In the genomic region with DNA sequence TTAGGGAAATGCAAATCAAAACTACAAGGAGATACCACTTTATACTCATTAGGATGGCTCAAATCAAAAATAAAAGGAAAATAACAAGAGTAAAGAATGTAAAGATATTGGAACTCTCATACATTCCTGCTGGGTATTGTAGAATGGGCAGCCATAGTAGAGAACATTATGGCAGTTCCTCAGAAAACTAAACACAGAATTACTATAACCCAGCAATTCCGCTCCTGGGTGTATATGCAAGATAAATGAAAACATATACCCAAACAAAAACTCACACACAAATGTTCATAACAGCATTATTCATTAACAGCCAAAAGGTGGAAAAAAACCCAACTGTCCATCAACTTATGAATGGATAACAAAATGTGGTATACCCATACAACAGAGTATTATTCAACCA, we compare ENCODE assay signal across 28 cellular contexts.
"Had no signal": no experiment of that assay in that cellular context is flagged by ENCODE, and none has a peak within 500 bp of the region (broad histone marks: within the 10 kb centered on the region; RNA-seq: fewer than 3 reads in every experiment).

No MANE protein-coding gene starts in this region.

- H3K36me3 ChIP-seq: adrenal gland, brain microvascular endothelial cell, breast epithelium, cardiac muscle cell had no signal

- H3K4me1 ChIP-seq: body of pancreas, breast epithelium had no signal

- H3K9me3 ChIP-seq: adrenal gland, ascending aorta, body of pancreas, breast epithelium had no signal

- H3K4me3 ChIP-seq: adrenal gland, ascending aorta, body of pancreas, breast epithelium, cardiac muscle cell had no signal

- H3K27ac ChIP-seq: adrenal gland, ascending aorta, body of pancreas, brain microvascular endothelial cell, breast epithelium, cardiac muscle cell had no signal

- DNase-seq: activated effector memory CD4-positive, alpha-beta T cell treated with anti-CD3 and anti-CD28 coated beads, Interleukin-2, amount 50 U/mL, for 16 hours; activated effector memory CD4-positive, alpha-beta T cell treated with Interleukin-2 at 50 U/mL for 16 hours; activated gamma-delta T cell; activated gamma-delta T cell treated with Interleukin-2 at 50 U/mL for 16 hours; activated naive CD4-positive, alpha-beta T cell; activated naive CD4-positive, alpha-beta T cell treated with anti-CD3 and anti-CD28 coated beads for 36 hours; activated naive CD4-positive, alpha-beta T cell treated with anti-CD3 and anti-CD28 coated beads, Interleukin-2, amount 10 ng/mL, durations not matched to agents 7 days and 5 days; activated naive CD4-positive, alpha-beta T cell treated with anti-CD3 and anti-CD28 coated beads, Interleukin-2, amount 50 U/mL, for 16 hours; activated naive CD4-positive, alpha-beta T cell treated with Interleukin-2 at 50 U/mL for 16 hours; activated naive CD8-positive, alpha-beta T cell treated with anti-CD3 and anti-CD28 coated beads for 36 hours; activated naive CD8-positive, alpha-beta T cell treated with anti-CD3 and anti-CD28 coated beads, Interleukin-2, amount 10 ng/mL, durations not matched to agents 7 days and 5 days; activated naive CD8-positive, alpha-beta T cell treated with anti-CD3 and anti-CD28 coated beads, Interleukin-2, amount 50 U/mL, for 24 hours; activated T-cell treated with anti-CD3 and anti-CD28 coated beads, Interleukin-2, amount 50 U/mL, for 4 hours; activated T-cell treated with anti-CD3 and anti-CD28 coated beads, Interleukin-2, amount 50 U/mL, for 48 hours; activated T-cell treated with anti-CD3 and anti-CD28 coated beads, Interleukin-2, amount 50 U/mL, for 72 hours; adrenal gland; amniotic stem cell; amygdala; anterior cingulate cortex; aorta; body of pancreas; brain microvascular endothelial cell; caudate nucleus; central memory CD4-positive, alpha-beta T cell; cerebellar nuclear complex had no signal

- H3K27me3 ChIP-seq: adrenal gland, ascending aorta, body of pancreas, brain microvascular endothelial cell, breast epithelium, cardiac muscle cell had no signal
